8 cellular contexts compared by ENCODE assay signal in the genomic region with DNA sequence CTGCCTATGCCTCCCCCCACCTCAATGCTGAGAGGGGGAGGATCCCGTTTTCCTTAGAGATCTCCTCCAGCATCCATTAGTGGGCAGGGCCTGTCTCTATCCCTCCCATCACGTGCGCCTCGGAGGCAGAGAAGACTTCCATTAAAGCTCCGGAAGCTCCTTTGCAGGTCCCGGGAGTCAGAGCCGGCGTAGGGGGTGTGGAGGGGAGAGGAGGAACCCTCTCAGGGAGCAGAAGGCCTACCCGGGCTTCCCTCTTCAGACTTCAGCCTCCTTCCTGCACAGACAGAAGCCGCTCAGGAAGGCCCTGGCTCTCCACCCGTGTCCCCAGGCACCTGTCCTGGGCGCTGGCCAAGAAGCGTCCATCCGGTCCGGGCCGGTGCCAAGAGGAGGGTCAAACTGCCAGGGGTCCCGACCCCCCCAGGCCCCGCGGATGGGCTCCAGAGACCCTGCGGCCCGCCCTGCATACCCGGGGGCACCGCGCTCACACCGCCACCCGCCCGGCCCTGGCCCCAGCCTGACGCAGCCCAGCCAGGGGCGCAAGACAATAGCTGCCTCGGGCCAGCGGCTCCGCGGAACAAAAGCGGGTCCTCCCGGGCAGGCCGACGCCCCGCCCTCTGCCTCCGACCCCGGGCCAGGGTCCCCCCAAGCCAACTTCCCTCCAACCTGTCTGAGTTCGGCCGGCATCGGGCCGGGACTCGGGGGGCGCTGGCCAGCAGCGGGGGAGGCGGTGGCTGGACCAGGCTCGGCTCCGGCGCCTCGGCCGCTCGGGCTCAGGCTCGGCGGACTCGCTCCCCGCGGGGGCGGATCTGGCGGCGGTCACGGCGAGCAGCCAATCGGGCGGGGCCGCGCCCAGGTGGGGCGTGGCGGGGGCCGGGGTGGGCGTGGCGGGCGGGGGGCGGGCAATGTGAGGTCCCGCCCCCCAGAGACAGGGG. TPM values are rescaled to one million over a fixed set of nuclear protein-coding genes. Genes with fewer than 3 reads are reported as not detected.
DNase-seq lines count a peak whose midpoint lies in the region; ATAC-seq and TF ChIP-seq lines count a peak whose summit lies in the region.

No MANE protein-coding gene starts in this region.

- no peaks in the 10 kb centered on the region for H3K9me3 ChIP-seq in left lung

- intact Hi-C loops in dendritic cell treated with granulocyte-macrophage colony-stimulating factor and Interleukin-4, amounts not matched to agents 40 ng/mL and 50 ng/mL, for 4 days (cut with micrococcal nuclease), result no loop called here
- intact Hi-C loops in left lung (cut with DNase I), result no loop called here

- H3K36me3 ChIP-seq in BJ (ENCODE audit: control insufficient read depth, insufficient read depth, low read length) (no peaks in the 10 kb centered on the region; the same call in 1 of the 2 replicates), left lung (no peaks in the 10 kb centered on the region)

- no peak overlapping the region for H3K27ac Mint-ChIP-seq in activated CD4-positive, alpha-beta T cell treated with anti-CD3 and anti-CD28 coated beads, Interleukin-2, amount 10 ng/mL, durations not matched to agents 7 days and 5 days
- peak overlapping the region; percentile 51 for H3K27ac Mint-ChIP-seq in dendritic cell treated with granulocyte-macrophage colony-stimulating factor and Interleukin-4, amounts not matched to agents 40 ng/mL and 50 ng/mL, for 4 days

- POLR2A ChIA-PET in BJ (lab: Charles Lee), result interaction anchor here (0.5 kb wide), 1 partner anchor 53 kb away, joined by 8 read pairs; no protein-coding TSS in a partner anchor
- POLR2A ChIA-PET in activated CD4-positive, alpha-beta T cell treated with anti-CD3 and anti-CD28 coated beads, Interleukin-2, amount 10 ng/mL, durations not matched to agents 7 days and 5 days (lab: Charles Lee), result no interaction called here

- H3K27me3 ChIP-seq in BJ (ENCODE audit: control insufficient read depth, insufficient read depth, low read length), result no peaks in the 10 kb centered on the region
- peaks cover 0 to 8% of the 10 kb centered on the region in 2 donors for H3K27me3 ChIP-seq in left lung

- H3K27me3 Mint-ChIP-seq in activated CD4-positive, alpha-beta T cell treated with anti-CD3 and anti-CD28 coated beads, Interleukin-2, amount 10 ng/mL, durations not matched to agents 7 days and 5 days, result peaks cover 7% of the 10 kb centered on the region
- peaks cover 18% of the 10 kb centered on the region for H3K27me3 Mint-ChIP-seq in dendritic cell treated with granulocyte-macrophage colony-stimulating factor and Interleukin-4, amounts not matched to agents 40 ng/mL and 50 ng/mL, for 4 days

- H3K4me1 ChIP-seq in left lung, result peaks cover 0 to 24% of the 10 kb centered on the region in 2 donors

- no peaks in the 10 kb centered on the region for H3K9me3 Mint-ChIP-seq in activated CD4-positive, alpha-beta T cell treated with anti-CD3 and anti-CD28 coated beads, Interleukin-2, amount 10 ng/mL, durations not matched to agents 7 days and 5 days
- H3K9me3 Mint-ChIP-seq in dendritic cell treated with granulocyte-macrophage colony-stimulating factor and Interleukin-4, amounts not matched to agents 40 ng/mL and 50 ng/mL, for 4 days, result no peaks in the 10 kb centered on the region

- CTCF ChIA-PET in BJ (lab: Yijun Ruan, JAX), result interaction anchor here (1.1 to 1.4 kb wide), 2 partner anchors 20 to 27 kb away, joined by 3 to 4 read pairs; no protein-coding TSS in a partner anchor
- CTCF ChIA-PET in activated CD4-positive, alpha-beta T cell treated with anti-CD3 and anti-CD28 coated beads, Interleukin-2, amount 10 ng/mL, durations not matched to agents 7 days and 5 days (lab: Charles Lee), result no interaction called here

- DNase-seq in BJ (ENCODE audit: low read depth) (no peak), NCI-H2227 (lab: John Stamatoyannopoulos, UW; ENCODE audit: unreplicated experiment) (peak; percentile 92), left lung (peak; percentile 79 to 94)
- DNase-seq in activated CD4-positive, alpha-beta T cell treated with anti-CD3 and anti-CD28 coated beads, Interleukin-2, amount 10 ng/mL, durations not matched to agents 7 days and 5 days, result peak; percentile 65
- DNase-seq in stimulated activated CD4-positive, alpha-beta T cell treated with anti-CD3 and anti-CD28 coated beads, Interleukin-2, amount 100 ng/mL, for 4 hours (ENCODE audit: low read depth), result peak; percentile 9

- H3K36me3 Mint-ChIP-seq in activated CD4-positive, alpha-beta T cell treated with anti-CD3 and anti-CD28 coated beads, Interleukin-2, amount 10 ng/mL, durations not matched to agents 7 days and 5 days (ENCODE audit: low read depth), result no peaks in the 10 kb centered on the region
- peaks cover 5% of the 10 kb centered on the region for H3K36me3 Mint-ChIP-seq in dendritic cell treated with granulocyte-macrophage colony-stimulating factor and Interleukin-4, amounts not matched to agents 40 ng/mL and 50 ng/mL, for 4 days (ENCODE audit: low read depth)

- TF ChIP-seq CTCF in BJ (IDR thresholded peaks at IDR 0.05; ENCODE audit: insufficient read depth, low read depth, low read length) (no peak), left lung (IDR thresholded peaks at IDR 0.05) (no peak)

- peak overlapping the region in 1 of 2 donors; percentile 74 for H3K27ac ChIP-seq in left lung

- H3K4me3 Mint-ChIP-seq in activated CD4-positive, alpha-beta T cell treated with anti-CD3 and anti-CD28 coated beads, Interleukin-2, amount 10 ng/mL, durations not matched to agents 7 days and 5 days, result peak overlapping the region; percentile 53
- H3K4me3 Mint-ChIP-seq in dendritic cell treated with granulocyte-macrophage colony-stimulating factor and Interleukin-4, amounts not matched to agents 40 ng/mL and 50 ng/mL, for 4 days, result peak overlapping the region; percentile 75

- peaks cover 2% of the 10 kb centered on the region for H3K4me1 Mint-ChIP-seq in activated CD4-positive, alpha-beta T cell treated with anti-CD3 and anti-CD28 coated beads, Interleukin-2, amount 10 ng/mL, durations not matched to agents 7 days and 5 days
- peaks cover 19% of the 10 kb centered on the region for H3K4me1 Mint-ChIP-seq in dendritic cell treated with granulocyte-macrophage colony-stimulating factor and Interleukin-4, amounts not matched to agents 40 ng/mL and 50 ng/mL, for 4 days (ENCODE audit: low read depth)

- H3K4me3 ChIP-seq in BJ (ENCODE audit: low read depth, low read length) (peak overlapping the region; percentile 73), left lung (peak overlapping the region; percentile 69 to 70)

- ATAC-seq in GM21723 (IDR thresholded peaks at IDR 0.05; ENCODE audit: unreplicated experiment) (peak; percentile 55), left lung (peak; percentile 96), HG02981 (IDR thresholded peaks at IDR 0.05; ENCODE audit: unreplicated experiment) (no peak)

RNA-seq across cellular contexts. Expression of gene ARVCF, which starts 29.9 kb away (rescaled TPM):
- polyA plus RNA-seq in BJ (2011; rRNA removed), result 2.5 and 3.8 TPM in 2 replicates
- 2.9 and 4.7 TPM in 2 replicates for polyA minus RNA-seq in BJ (2011; rRNA and poly(A)+ RNA removed)
- total RNA-seq in activated CD4-positive, alpha-beta T cell treated with anti-CD3 and anti-CD28 coated beads, Interleukin-2, amount 10 ng/mL, durations not matched to agents 7 days and 5 days, result 1 to 10 TPM in 1 of 2 experiments, under 1 TPM in 1; 0.89 to 1.2 TPM
- 10 to 100 TPM; 18.2 to 22.4 TPM for total RNA-seq in left lung

RNA-seq across cellular contexts. Expression of gene TANGO2, which starts 34.2 kb away (rescaled TPM):
- 33.4 and 51.7 TPM in 2 replicates for polyA plus RNA-seq in BJ (2011; rRNA removed)
- polyA minus RNA-seq in BJ (2011; rRNA and poly(A)+ RNA removed), result 32.4 and 55.5 TPM in 2 replicates
- 10 to 100 TPM; 36.7 to 39.7 TPM for total RNA-seq in activated CD4-positive, alpha-beta T cell treated with anti-CD3 and anti-CD28 coated beads, Interleukin-2, amount 10 ng/mL, durations not matched to agents 7 days and 5 days
- total RNA-seq in left lung, result 10 to 100 TPM; 45.9 to 47.2 TPM

RNA-seq across cellular contexts. Expression of gene TXNRD2, which starts 45.1 kb away (rescaled TPM):
- polyA plus RNA-seq in BJ (2011; rRNA removed), result 16.0 and 28.5 TPM in 2 replicates
- polyA minus RNA-seq in BJ (2011; rRNA and poly(A)+ RNA removed), result 16.2 and 16.5 TPM in 2 replicates
- total RNA-seq in activated CD4-positive, alpha-beta T cell treated with anti-CD3 and anti-CD28 coated beads, Interleukin-2, amount 10 ng/mL, durations not matched to agents 7 days and 5 days, result 10 to 100 TPM; 19.3 to 21.9 TPM
- total RNA-seq in left lung, result 10 to 100 TPM; 36.5 to 42.8 TPM

RNA-seq across cellular contexts. Expression of gene COMT, which starts 45.1 kb away (rescaled TPM):
- 146 and 332 TPM in 2 replicates for polyA plus RNA-seq in BJ (2011; rRNA removed)
- polyA minus RNA-seq in BJ (2011; rRNA and poly(A)+ RNA removed), result 58.9 and 97.0 TPM in 2 replicates
- total RNA-seq in activated CD4-positive, alpha-beta T cell treated with anti-CD3 and anti-CD28 coated beads, Interleukin-2, amount 10 ng/mL, durations not matched to agents 7 days and 5 days, result 10 to 100 TPM; 71.8 to 74.8 TPM
- total RNA-seq in left lung, result 100 to 1,000 TPM; 191 to 249 TPM

Comparison
In these comparisons a context has a peak if more than half of its experiments do, and no peak if none do; other contexts are left out.
1. RNA of gene ARVCF, which starts 29.9 kb away (total RNA-seq): 18.2 to 22.4 TPM in left lung; 0.89 to 1.2 TPM in activated CD4-positive, alpha-beta T cell treated with anti-CD3 and anti-CD28 coated beads, Interleukin-2, amount 10 ng/mL, durations not matched to agents 7 days and 5 days; every median in the first group is over 4 times any median in the second.